In genomic region chr17:32865141-32865540, GRCh38 we compare ENCODE assay signal across 16 cellular contexts. TPM values are rescaled to one million over a fixed set of nuclear protein-coding genes. Genes with fewer than 3 reads are reported as not detected.
DNase-seq lines count a peak whose midpoint lies in the region; ATAC-seq and TF ChIP-seq lines count a peak whose summit lies in the region.
"Had no signal": no experiment of that assay in that cellular context is flagged by ENCODE, and none has a peak within 500 bp of the region (broad histone marks: within the 10 kb centered on the region; RNA-seq: fewer than 3 reads in every experiment).

No MANE protein-coding gene starts in this region.

- ATAC-seq in HG02759 (IDR thresholded peaks at IDR 0.05; ENCODE audit: unreplicated experiment): no peak

- H3K4me3 ChIP-seq in coronary artery: no peak overlapping the region
- H3K4me3 ChIP-seq in SJCRH30: no peak overlapping the region
- H3K4me3 ChIP-seq: HAP-1 had no signal

- no peak for TF ChIP-seq CTCF in coronary artery (IDR thresholded peaks at IDR 0.05)

- no peaks in the 10 kb centered on the region for H3K4me1 ChIP-seq in SJCRH30
- H3K4me1 ChIP-seq: HAP-1 had no signal

- H3K27me3 ChIP-seq in layer of hippocampus (ENCODE audit: control insufficient read depth, insufficient read depth, low read length) (no peaks in the 10 kb centered on the region), SJCRH30 (peaks cover 31% of the 10 kb centered on the region)

- H3K9me3 ChIP-seq in SJCRH30 (replicated peaks): no peaks in the 10 kb centered on the region
- H3K9me3 ChIP-seq: HAP-1 had no signal

- DNase-seq in coronary artery (ENCODE audit: low spot score) (no peak), substantia nigra (lab: John Stamatoyannopoulos, UW) (peak in 3 of 49 donors; percentile 5 to 47 (median 26)), SJCRH30 (no peak), NCI-H1092 (lab: John Stamatoyannopoulos, UW) (no peak)
- no peak for DNase-seq in NK-92 treated with Interleukin-12 subunit alpha and Interleukin-12 subunit beta, amount 100 ng/mL, for 24 hours (lab: John Stamatoyannopoulos, UW)
- DNase-seq: ACHN; C1 segment of cervical spinal cord; Calu3; CD4-positive, alpha-beta T cell; DMS 273 treated with DMSO at 0.1 percent for 48 hours; GOT3 had no signal

- H3K36me3 ChIP-seq in SJCRH30: no peaks in the 10 kb centered on the region
- H3K36me3 ChIP-seq: HAP-1 had no signal

- H3K27ac ChIP-seq in angular gyrus (ENCODE audit: low read depth, low read length): peak overlapping the region; percentile 74
- H3K27ac ChIP-seq in coronary artery: peak overlapping the region; percentile 50 to 59
- peak overlapping the region; percentile 78 for H3K27ac ChIP-seq in layer of hippocampus (ENCODE audit: low read depth, low read length)
- peak overlapping the region; percentile 72 for H3K27ac ChIP-seq in substantia nigra (ENCODE audit: low read depth, low read length, poor library complexity, severe bottlenecking)
- H3K27ac ChIP-seq in SJCRH30: no peak overlapping the region
- H3K27ac ChIP-seq: HL-60 had no signal

RNA-seq across cellular contexts. Expression of gene MYO1D, which starts 11.8 kb away (rescaled TPM):
- total RNA-seq in SJCRH30 (2014; rRNA removed; shearing (Covaris generic)): 2.3 and 3.7 TPM in 2 replicates
